ENCODE assay signal across 16 cellular contexts in genomic region chr17:81116704-81117103, GRCh38. TPM values are rescaled to one million over a fixed set of nuclear protein-coding genes. Genes with fewer than 3 reads are reported as not detected.
"Had no signal": no experiment of that assay in that cellular context is flagged by ENCODE, and none has a peak within 500 bp of the region (broad histone marks: within the 10 kb centered on the region; RNA-seq: fewer than 3 reads in every experiment).

No MANE protein-coding gene starts in this region.

- DNase-seq: activated CD4-positive, alpha-beta T cell treated with anti-CD3 and anti-CD28 coated beads, Interleukin-2, amount 10 ng/mL, durations not matched to agents 24 days and 14 days; activated CD4-positive, CD25-positive, alpha-beta regulatory T cell; activated CD8-positive, alpha-beta memory T cell treated with anti-CD3 and anti-CD28 coated beads, Interleukin-2, amount 50 U/mL, for 48 hours; activated CD8-positive, alpha-beta T cell treated with anti-CD3 and anti-CD28 coated beads, Interleukin-2, amount 10 ng/mL, durations not matched to agents 7 days and 5 days; activated naive CD8-positive, alpha-beta T cell treated with anti-CD3 and anti-CD28 coated beads for 36 hours; effector memory CD4-positive, alpha-beta T cell; foreskin keratinocyte; naive thymus-derived CD4-positive, alpha-beta T cell; pancreas; sigmoid colon; stimulated activated CD4-positive, alpha-beta T cell treated with anti-CD3 and anti-CD28 coated beads, Interleukin-12 subunit alpha, Interleukin-12 subunit beta, amount 100 ng/mL, for 4 hours; transverse colon had no signal

- H3K4me1 ChIP-seq: foreskin keratinocyte, pancreas had no signal

- H3K36me3 ChIP-seq: transverse colon, vagina had no signal

- H3K27me3 ChIP-seq: pancreas, vagina had no signal

- H3K4me3 ChIP-seq: pancreas, sigmoid colon, transverse colon, vagina had no signal

- H3K9me3 ChIP-seq: pancreas, sigmoid colon, transverse colon, vagina had no signal

- H3K27ac ChIP-seq: foreskin keratinocyte, pancreas, transverse colon, vagina had no signal

RNA-seq across cellular contexts. Expression of gene PVALEF, which starts 48.6 kb away (rescaled TPM):
- total RNA-seq: activated CD4-positive, alpha-beta T cell treated with anti-CD3 and anti-CD28 coated beads, Interleukin-2, amount 10 ng/mL, durations not matched to agents 24 days and 14 days; activated CD8-positive, alpha-beta T cell treated with anti-CD3 and anti-CD28 coated beads, Interleukin-2, amount 10 ng/mL, durations not matched to agents 7 days and 5 days; activated naive CD8-positive, alpha-beta T cell treated with anti-CD3 and anti-CD28 coated beads for 36 hours; foreskin keratinocyte; lung microvascular endothelial cell; mononuclear cell; naive thymus-derived CD4-positive, alpha-beta T cell; sigmoid colon; T-helper 2 cell treated with Interferon-gamma antibody and Interleukin-4, amounts not matched to agents 100 ng/mL and 5 ng/mL, for 36 hours; transverse colon; vagina had no signal
